In the genomic region with DNA sequence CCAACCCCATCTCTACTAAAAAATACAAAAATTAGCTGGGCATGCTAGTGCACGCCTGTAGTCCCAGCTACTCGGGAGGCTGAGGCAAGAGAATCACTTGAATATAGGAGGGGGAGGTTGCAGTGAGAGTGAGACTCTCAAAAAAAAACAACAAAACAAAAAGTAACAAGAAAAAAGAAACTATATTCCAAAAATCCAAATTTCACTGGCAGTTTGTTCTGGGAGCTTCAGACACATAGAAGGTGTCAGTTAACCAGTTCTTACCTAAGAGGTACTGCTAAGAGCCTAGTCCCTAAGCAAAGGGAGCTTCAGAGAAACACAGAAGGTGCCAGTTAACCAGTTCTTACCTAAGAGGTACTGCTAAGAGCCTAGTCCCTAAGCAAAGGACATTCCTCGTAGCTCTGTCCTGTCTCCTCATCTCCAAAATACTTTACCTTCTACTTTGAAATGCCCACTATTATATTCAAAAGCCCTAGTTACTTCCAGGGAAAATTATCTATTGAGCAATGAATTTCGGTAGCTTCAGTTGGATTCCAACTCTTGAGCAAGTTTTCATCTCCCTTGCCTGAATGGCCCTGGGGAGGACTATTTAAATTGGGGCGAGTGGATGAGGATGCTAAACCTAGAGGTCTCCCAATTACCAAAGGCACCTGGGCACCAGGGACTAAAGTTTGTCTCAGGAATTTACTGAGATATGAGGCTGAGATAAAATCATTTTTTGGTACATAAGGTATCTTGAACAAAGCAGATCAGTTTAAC, we compare ENCODE assay signal across 1 cellular context.
TF ChIP-seq lines count a peak whose summit lies in the region.

No MANE protein-coding gene starts in this region.

TF ChIP-seq in H1, 55 proteins besides CTCF, POLR2A, EP300 and RAD21:
- no peak for TF ChIP-seq SIRT6 (IDR thresholded peaks at IDR 0.05; ENCODE audit: low read length)
- no peak for TF ChIP-seq CBX5 (IDR thresholded peaks at IDR 0.05; ENCODE audit: low read depth, low read length)
- TF ChIP-seq BCL11A (IDR thresholded peaks at IDR 0.05; ENCODE audit: low read depth in 2 of 2, low read length in 2 of 2), result no peak
- no peak for TF ChIP-seq EZH2 (IDR thresholded peaks at IDR 0.05; ENCODE audit: low read depth, low read length, severe bottlenecking)
- TF ChIP-seq HDAC2 (IDR thresholded peaks at IDR 0.05; ENCODE audit: borderline replicate concordance in 1 of 2, low read depth in 2 of 2, low read length in 2 of 2), result no peak
- no peak for TF ChIP-seq RFX5 (IDR thresholded peaks at IDR 0.05; ENCODE audit: borderline replicate concordance, low read depth, low read length)
- no peak for TF ChIP-seq MAFK (IDR thresholded peaks at IDR 0.05; ENCODE audit: low read depth, low read length)
- peak; percentile 57; the same call in 1 of the 2 replicates for TF ChIP-seq POLR2AphosphoS5 (IDR thresholded peaks at IDR 0.05; ENCODE audit: low read depth, low read length)
